Comparison of ENCODE assay signal across 8 cellular contexts in genomic region chr4:151407466-151408379, GRCh38.
DNase-seq lines count a peak whose midpoint lies in the region; ATAC-seq and TF ChIP-seq lines count a peak whose summit lies in the region.

No MANE protein-coding gene starts in this region.

- peaks cover 24% of the 10 kb centered on the region for H3K4me1 ChIP-seq in DND-41 (ENCODE audit: insufficient read depth, low read length)
- H3K4me1 ChIP-seq in neuron (ENCODE audit: insufficient read depth, low read length), result peaks cover 13% of the 10 kb centered on the region

- ATAC-seq in DND-41 (ENCODE audit: insufficient read depth, low read depth) (peak; percentile 61), GM21367 (IDR thresholded peaks at IDR 0.05; ENCODE audit: unreplicated experiment) (peak; percentile 85), HG03565 (IDR thresholded peaks at IDR 0.05; ENCODE audit: unreplicated experiment) (peak; percentile 77)

- H3K36me3 ChIP-seq in DND-41 (ENCODE audit: insufficient read depth, low read length), result no peaks in the 10 kb centered on the region
- H3K36me3 ChIP-seq in neuron (ENCODE audit: insufficient read depth, low read length), result no peaks in the 10 kb centered on the region

- no peak for TF ChIP-seq CTCF in DND-41 (IDR thresholded peaks at IDR 0.05; ENCODE audit: borderline replicate concordance, extremely low read depth, low read length, poor library complexity, severe bottlenecking)
- no peak for TF ChIP-seq CTCF in fibroblast of pulmonary artery (IDR thresholded peaks at IDR 0.05; ENCODE audit: low read length, missing control alignments)

- no peaks in the 10 kb centered on the region for H3K79me2 ChIP-seq in DND-41 (ENCODE audit: insufficient read depth, low read length)

- H3K9ac ChIP-seq in DND-41 (ENCODE audit: low read depth, low read length), result peak overlapping the region; percentile 40; the same call in 1 of the 2 replicates

- peak; percentile 48 for DNase-seq in DND-41
- peak; percentile 1 for DNase-seq in activated CD4-positive, alpha-beta T cell treated with anti-CD3 and anti-CD28 coated beads, Interleukin-2, amount 50 U/mL, for 1 hour
- DNase-seq in fibroblast of pulmonary artery (ENCODE audit: low read depth), result no peak
- DNase-seq in GM03348 (ENCODE audit: low spot score), result no peak
- no peak for DNase-seq in NCI-H1105 treated with DMSO at 0.1 percent for 48 hours (lab: John Stamatoyannopoulos, UW)

- H3K4me3 ChIP-seq in DND-41 (ENCODE audit: low read depth in 1 of 2, low read length in 2 of 2) (peak overlapping the region in 1 of 2 experiments; percentile 63; a peak in 3 of 4 replicates), fibroblast of pulmonary artery (replicated peaks; ENCODE audit: low read depth, low read length) (peak overlapping the region; percentile 56), neuron (ENCODE audit: low read length) (no peak overlapping the region)

- no peaks in the 10 kb centered on the region for H3K9me3 ChIP-seq in DND-41 (ENCODE audit: insufficient read depth, low read length, severe bottlenecking)
- no peaks in the 10 kb centered on the region for H3K9me3 ChIP-seq in neuron (ENCODE audit: low read length)

- peak overlapping the region; percentile 99 for H3K4me2 ChIP-seq in DND-41 (ENCODE audit: insufficient read depth, low read length)

- peak overlapping the region; percentile 74 for H2AFZ ChIP-seq in DND-41 (ENCODE audit: low read depth, low read length)
- H2AFZ ChIP-seq in neuron (ENCODE audit: low read depth, low read length), result peak overlapping the region; percentile 64

- peaks cover 32% of the 10 kb centered on the region for H3K27me3 ChIP-seq in DND-41 (ENCODE audit: insufficient read depth, low read length, poor library complexity)
- H3K27me3 ChIP-seq in neuron (ENCODE audit: insufficient read depth, low read length), result peaks cover 45% of the 10 kb centered on the region

- H4K20me1 ChIP-seq in DND-41 (ENCODE audit: insufficient read depth, low read length), result no peaks in the 10 kb centered on the region

- no peak overlapping the region for H3K27ac ChIP-seq in DND-41 (ENCODE audit: low read length)

Comparison
In these comparisons a context has a peak if more than half of its experiments do, and no peak if none do; other contexts are left out.
1. DNase-seq: peak in DND-41 (single experiment) and activated CD4-positive, alpha-beta T cell treated with anti-CD3 and anti-CD28 coated beads, Interleukin-2, amount 50 U/mL, for 1 hour (single experiment); none in fibroblast of pulmonary artery (single experiment), GM03348 (single experiment) and NCI-H1105 treated with DMSO at 0.1 percent for 48 hours (single experiment).
2. Peak in every context shown above with its lines, with median percentiles within 50 percentile points of each other: ATAC-seq.